24 cellular contexts compared by ENCODE assay signal in the genomic region with DNA sequence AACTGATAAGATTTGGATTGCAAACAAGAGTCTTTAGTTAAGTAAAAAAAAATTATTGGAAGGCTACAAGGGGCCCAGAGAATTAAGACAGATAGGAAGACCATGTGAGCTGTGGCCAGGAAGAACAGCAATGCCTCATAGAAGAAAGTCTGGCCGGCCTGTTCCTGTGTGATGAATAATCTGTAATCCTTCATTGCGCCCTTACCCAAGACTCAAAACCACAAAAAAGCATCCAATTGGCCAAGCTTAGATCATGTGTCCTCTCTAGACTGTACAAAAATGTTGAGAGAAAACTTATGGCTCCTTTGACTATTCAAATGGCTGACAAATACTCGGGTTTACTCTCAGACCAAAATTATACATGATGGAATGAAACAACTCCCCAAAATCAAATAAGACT.
"Had no signal": no experiment of that assay in that cellular context is flagged by ENCODE, and none has a peak within 500 bp of the region (broad histone marks: within the 10 kb centered on the region; RNA-seq: fewer than 3 reads in every experiment).

No MANE protein-coding gene starts in this region.

- H3K4me3 ChIP-seq: adrenal gland, ascending aorta, breast epithelium, cardiac muscle cell, colonic mucosa, esophagus squamous epithelium, heart left ventricle had no signal

- ATAC-seq: activated CD4-positive, CD25-positive, alpha-beta regulatory T cell treated with anti-CD3 and anti-CD28 coated beads, Interleukin-2, amount 50 U/mL, for 24 hours; activated CD8-positive, alpha-beta T cell treated with anti-CD3 and anti-CD28 coated beads for 36 hours; activated naive CD8-positive, alpha-beta T cell treated with anti-CD3 and anti-CD28 coated beads, Interleukin-2, amount 50 U/mL, for 24 hours; activated T-cell treated with anti-CD3 and anti-CD28 coated beads, Interleukin-2, amount 50 U/mL, for 4 hours had no signal

- DNase-seq: activated B cell treated with CpG ODN at 0.5 μM for 24 hours; activated CD4-positive, alpha-beta T cell treated with anti-CD3 and anti-CD28 coated beads for 48 hours; activated CD4-positive, alpha-beta T cell treated with anti-CD3 and anti-CD28 coated beads, Interleukin-2, amount 50 U/mL, for 1 hour; activated CD4-positive, alpha-beta T cell treated with anti-CD3 and anti-CD28 coated beads, Interleukin-2, amount 50 U/mL, for 48 hours; activated CD8-positive, alpha-beta memory T cell treated with anti-CD3 and anti-CD28 coated beads for 24 hours; activated CD8-positive, alpha-beta T cell treated with anti-CD3 and anti-CD28 coated beads for 36 hours; activated effector memory CD4-positive, alpha-beta T cell treated with anti-CD3 and anti-CD28 coated beads, Interleukin-2, amount 50 U/mL, for 16 hours; activated naive CD4-positive, alpha-beta T cell treated with anti-CD3 and anti-CD28 coated beads for 36 hours; activated naive CD8-positive, alpha-beta T cell treated with anti-CD3 and anti-CD28 coated beads for 36 hours; activated naive CD8-positive, alpha-beta T cell treated with anti-CD3 and anti-CD28 coated beads, Interleukin-2, amount 50 U/mL, for 24 hours; activated T-cell treated with anti-CD3 and anti-CD28 coated beads, Interleukin-2, amount 50 U/mL, for 4 hours; adrenal gland; central memory CD4-positive, alpha-beta T cell; cerebellar nuclear complex; colonic mucosa; effector CD8-positive, alpha-beta T cell; esophagus squamous epithelium; foreskin fibroblast; heart left ventricle; T-helper 2 cell had no signal
